ENCODE assay signal across 12 cellular contexts in genomic region chr17:50304781-50305404, GRCh38. TPM values are rescaled to one million over a fixed set of nuclear protein-coding genes. Genes with fewer than 3 reads are reported as not detected.
DNase-seq lines count a peak whose midpoint lies in the region; ATAC-seq and TF ChIP-seq lines count a peak whose summit lies in the region.
"Had no signal": no experiment of that assay in that cellular context is flagged by ENCODE, and none has a peak within 500 bp of the region (broad histone marks: within the 10 kb centered on the region; RNA-seq: fewer than 3 reads in every experiment).

No MANE protein-coding gene starts in this region.

- intact Hi-C loops in activated CD4-positive, alpha-beta memory T cell treated with anti-CD3 and anti-CD28 coated beads for 36 hours (cut with micrococcal nuclease): no loop called here
- intact Hi-C loops in activated T-helper 2 cell treated with anti-CD3 and anti-CD28 coated beads, Interferon-gamma antibody, Interleukin-2, Interleukin-4, amounts not matched to agents 10 μg/mL and 5 μg/mL and 100 μg/mL, durations not matched to agents 14 hours and 24 hours and 36 hours (cut with micrococcal nuclease): loop anchor here (5.0 kb wide), 1 partner anchor 42 kb away; the partner anchor contains the start of gene XYLT2
- intact Hi-C loops in right cardiac atrium (cut with DNase I) (no loop called here), stomach (cut with DNase I; ENCODE audit: low total_unique reads) (no loop called here)

- no peaks in the 10 kb centered on the region for H3K9me3 Mint-ChIP-seq in activated CD4-positive, alpha-beta memory T cell treated with anti-CD3 and anti-CD28 coated beads for 36 hours
- no peaks in the 10 kb centered on the region for H3K9me3 Mint-ChIP-seq in activated CD4-positive, alpha-beta memory T cell treated with anti-CD3 and anti-CD28 coated beads, Interleukin-2, amount 10 ng/mL, durations not matched to agents 7 days and 5 days
- H3K9me3 Mint-ChIP-seq in activated T-helper 2 cell treated with anti-CD3 and anti-CD28 coated beads, Interferon-gamma antibody, Interleukin-2, Interleukin-4, amounts not matched to agents 10 μg/mL and 5 μg/mL and 100 μg/mL, durations not matched to agents 14 hours and 24 hours and 36 hours: no peaks in the 10 kb centered on the region
- H3K9me3 Mint-ChIP-seq: T-helper 1 cell treated with Interleukin-12 subunit alpha and Interleukin-12 subunit beta and Interleukin-4 antibody, amounts not matched to agents 30 μg/mL and 1 μg/mL, for 36 hours had no signal

- peak; percentile 36 for DNase-seq in activated CD4-positive, alpha-beta memory T cell treated with anti-CD3 and anti-CD28 coated beads for 36 hours
- no peak for DNase-seq in activated CD4-positive, alpha-beta memory T cell treated with anti-CD3 and anti-CD28 coated beads, Interleukin-2, amount 10 ng/mL, durations not matched to agents 7 days and 5 days
- no peak for DNase-seq in activated T-helper 2 cell treated with anti-CD3 and anti-CD28 coated beads, Interferon-gamma antibody, Interleukin-2, Interleukin-4, amounts not matched to agents 10 μg/mL and 5 μg/mL and 100 μg/mL, durations not matched to agents 14 hours and 24 hours and 36 hours (ENCODE audit: low spot score)
- DNase-seq in right cardiac atrium (peak in 2 of 3 donors; percentile 68 to 76), stomach (peak; percentile 64), NCI-H82 treated with DMSO at 0.1 percent for 48 hours (lab: John Stamatoyannopoulos, UW; ENCODE audit: unreplicated experiment) (no peak), germinal center (ENCODE audit: low spot score) (no peak)
- DNase-seq: left colon; NCI-H1436 treated with DMSO at 0.1 percent for 48 hours; stimulated activated CD4-positive, alpha-beta T cell treated with anti-CD3 and anti-CD28 coated beads, Interleukin-2, amount 100 ng/mL, for 48 hours had no signal

- WGBS in right cardiac atrium: 26% methylated on average over 7 of the region's 7 CpGs
- WGBS in stomach, 5 donors: 6 to 17% (median 11%) methylated on average over 7 of the region's 7 CpGs

- H3K4me1 ChIP-seq in right cardiac atrium (ENCODE audit: control insufficient read depth, insufficient read depth, low read length): no peaks in the 10 kb centered on the region
- peaks cover 20 to 65% (median 31%) of the 10 kb centered on the region in 4 donors for H3K4me1 ChIP-seq in stomach

- no peak overlapping the region for H3K4me3 Mint-ChIP-seq in activated CD4-positive, alpha-beta memory T cell treated with anti-CD3 and anti-CD28 coated beads for 36 hours
- H3K4me3 Mint-ChIP-seq in activated CD4-positive, alpha-beta memory T cell treated with anti-CD3 and anti-CD28 coated beads, Interleukin-2, amount 10 ng/mL, durations not matched to agents 7 days and 5 days: no peak overlapping the region
- H3K4me3 Mint-ChIP-seq in activated T-helper 2 cell treated with anti-CD3 and anti-CD28 coated beads, Interferon-gamma antibody, Interleukin-2, Interleukin-4, amounts not matched to agents 10 μg/mL and 5 μg/mL and 100 μg/mL, durations not matched to agents 14 hours and 24 hours and 36 hours (ENCODE audit: low read depth): peak overlapping the region; percentile 40
- H3K4me3 Mint-ChIP-seq: T-helper 1 cell treated with Interleukin-12 subunit alpha and Interleukin-12 subunit beta and Interleukin-4 antibody, amounts not matched to agents 30 μg/mL and 1 μg/mL, for 36 hours had no signal

- H3K27me3 ChIP-seq in right cardiac atrium (ENCODE audit: control insufficient read depth, insufficient read depth): no peaks in the 10 kb centered on the region
- H3K27me3 ChIP-seq in stomach: no peaks in the 10 kb centered on the region

- H3K27ac ChIP-seq in right cardiac atrium (ENCODE audit: low read length): peak overlapping the region; percentile 4
- peak overlapping the region; percentile 83 to 88 (median 87) for H3K27ac ChIP-seq in stomach

- H3K27ac Mint-ChIP-seq in activated CD4-positive, alpha-beta memory T cell treated with anti-CD3 and anti-CD28 coated beads for 36 hours: peak overlapping the region; percentile 14
- H3K27ac Mint-ChIP-seq in activated CD4-positive, alpha-beta memory T cell treated with anti-CD3 and anti-CD28 coated beads, Interleukin-2, amount 10 ng/mL, durations not matched to agents 7 days and 5 days: no peak overlapping the region
- H3K27ac Mint-ChIP-seq in activated T-helper 2 cell treated with anti-CD3 and anti-CD28 coated beads, Interferon-gamma antibody, Interleukin-2, Interleukin-4, amounts not matched to agents 10 μg/mL and 5 μg/mL and 100 μg/mL, durations not matched to agents 14 hours and 24 hours and 36 hours: peak overlapping the region; percentile 99
- H3K27ac Mint-ChIP-seq: T-helper 1 cell treated with Interleukin-12 subunit alpha and Interleukin-12 subunit beta and Interleukin-4 antibody, amounts not matched to agents 30 μg/mL and 1 μg/mL, for 36 hours had no signal

- no peaks in the 10 kb centered on the region for H3K36me3 Mint-ChIP-seq in activated CD4-positive, alpha-beta memory T cell treated with anti-CD3 and anti-CD28 coated beads for 36 hours
- no peaks in the 10 kb centered on the region for H3K36me3 Mint-ChIP-seq in activated CD4-positive, alpha-beta memory T cell treated with anti-CD3 and anti-CD28 coated beads, Interleukin-2, amount 10 ng/mL, durations not matched to agents 7 days and 5 days (ENCODE audit: low read depth)
- H3K36me3 Mint-ChIP-seq in activated T-helper 2 cell treated with anti-CD3 and anti-CD28 coated beads, Interferon-gamma antibody, Interleukin-2, Interleukin-4, amounts not matched to agents 10 μg/mL and 5 μg/mL and 100 μg/mL, durations not matched to agents 14 hours and 24 hours and 36 hours (ENCODE audit: low read depth): no peaks in the 10 kb centered on the region

- peaks cover 39% of the 10 kb centered on the region for H3K4me1 Mint-ChIP-seq in activated CD4-positive, alpha-beta memory T cell treated with anti-CD3 and anti-CD28 coated beads for 36 hours (ENCODE audit: low read depth)
- H3K4me1 Mint-ChIP-seq in activated CD4-positive, alpha-beta memory T cell treated with anti-CD3 and anti-CD28 coated beads, Interleukin-2, amount 10 ng/mL, durations not matched to agents 7 days and 5 days: peaks cover 16% of the 10 kb centered on the region
- H3K4me1 Mint-ChIP-seq in activated T-helper 2 cell treated with anti-CD3 and anti-CD28 coated beads, Interferon-gamma antibody, Interleukin-2, Interleukin-4, amounts not matched to agents 10 μg/mL and 5 μg/mL and 100 μg/mL, durations not matched to agents 14 hours and 24 hours and 36 hours (ENCODE audit: low read depth): peaks cover 71% of the 10 kb centered on the region

- H3K27me3 Mint-ChIP-seq in activated CD4-positive, alpha-beta memory T cell treated with anti-CD3 and anti-CD28 coated beads for 36 hours: peaks cover 17% of the 10 kb centered on the region
- H3K27me3 Mint-ChIP-seq in activated CD4-positive, alpha-beta memory T cell treated with anti-CD3 and anti-CD28 coated beads, Interleukin-2, amount 10 ng/mL, durations not matched to agents 7 days and 5 days: no peaks in the 10 kb centered on the region
- H3K27me3 Mint-ChIP-seq in activated T-helper 2 cell treated with anti-CD3 and anti-CD28 coated beads, Interferon-gamma antibody, Interleukin-2, Interleukin-4, amounts not matched to agents 10 μg/mL and 5 μg/mL and 100 μg/mL, durations not matched to agents 14 hours and 24 hours and 36 hours (ENCODE audit: low read depth): no peaks in the 10 kb centered on the region

- peak; percentile 68 to 86 for ATAC-seq in right cardiac atrium
- ATAC-seq in HG02610 (IDR thresholded peaks at IDR 0.05; ENCODE audit: unreplicated experiment): no peak
- ATAC-seq: left colon had no signal

- no peaks in the 10 kb centered on the region for H3K9me3 ChIP-seq in right cardiac atrium (ENCODE audit: control insufficient read depth, low read length)
- no peaks in the 10 kb centered on the region for H3K9me3 ChIP-seq in stomach

- TF ChIP-seq CTCF in stomach (IDR thresholded peaks at IDR 0.05): no peak

- POLR2A ChIA-PET in activated CD4-positive, alpha-beta memory T cell treated with anti-CD3 and anti-CD28 coated beads for 36 hours (lab: Charles Lee): no interaction called here
- POLR2A ChIA-PET in activated CD4-positive, alpha-beta memory T cell treated with anti-CD3 and anti-CD28 coated beads, Interleukin-2, amount 10 ng/mL, durations not matched to agents 7 days and 5 days (lab: Charles Lee): no interaction called here

- TF ChIP-seq EP300 in stomach (IDR thresholded peaks at IDR 0.05): no peak

- TF ChIP-seq POLR2A in stomach (IDR thresholded peaks at IDR 0.05): no peak

- H3K4me3 ChIP-seq in right cardiac atrium (ENCODE audit: low read length): no peak overlapping the region
- H3K4me3 ChIP-seq in stomach: peak overlapping the region in 2 of 4 donors; percentile 10 to 12

- CTCF ChIA-PET in activated CD4-positive, alpha-beta memory T cell treated with anti-CD3 and anti-CD28 coated beads for 36 hours (lab: Charles Lee): interaction anchor here (1.1 to 1.7 kb wide), 2 partner anchors 8 to 104 kb away, joined by 3 to 6 read pairs; no protein-coding TSS in a partner anchor
- CTCF ChIA-PET in activated CD4-positive, alpha-beta memory T cell treated with anti-CD3 and anti-CD28 coated beads, Interleukin-2, amount 10 ng/mL, durations not matched to agents 7 days and 5 days (lab: Charles Lee): interaction anchor here (1.7 kb wide), 1 partner anchor 105 kb away, joined by 7 read pairs; no protein-coding TSS in a partner anchor

- no peaks in the 10 kb centered on the region for H3K36me3 ChIP-seq in stomach

RNA-seq across cellular contexts. Expression of gene TMEM92, which starts 30.6 kb away (rescaled TPM):
- total RNA-seq in activated CD4-positive, alpha-beta memory T cell treated with anti-CD3 and anti-CD28 coated beads for 36 hours: under 1 TPM in 1 of 2 experiments, not detected in 1; 0.07 TPM
- total RNA-seq in activated CD4-positive, alpha-beta memory T cell treated with anti-CD3 and anti-CD28 coated beads, Interleukin-2, amount 10 ng/mL, durations not matched to agents 7 days and 5 days: under 1 TPM in 1 of 2 experiments, not detected in 1; 0.08 TPM
- total RNA-seq in activated T-helper 2 cell treated with anti-CD3 and anti-CD28 coated beads, Interferon-gamma antibody, Interleukin-2, Interleukin-4, amounts not matched to agents 10 μg/mL and 5 μg/mL and 100 μg/mL, durations not matched to agents 14 hours and 24 hours and 36 hours: 1.5 and 1.6 TPM in 2 replicates
- not detected for total RNA-seq in right cardiac atrium
- not detected for polyA plus RNA-seq in right cardiac atrium
- total RNA-seq in stomach: 10 to 100 TPM in 3 of 5 donors, 1 to 10 TPM in 2; 2.7 to 24.9 (median 10.4) TPM
- polyA plus RNA-seq in stomach: 10 to 100 TPM in 2 of 3 donors, 1 to 10 TPM in 1; 9.7 to 16.3 (median 12.2) TPM

RNA-seq across cellular contexts. Expression of gene XYLT2, which starts 41.0 kb away (rescaled TPM):
- total RNA-seq in activated CD4-positive, alpha-beta memory T cell treated with anti-CD3 and anti-CD28 coated beads for 36 hours: 10 to 100 TPM; 41.3 to 43.3 TPM
- 10 to 100 TPM; 26.7 to 29.7 TPM for total RNA-seq in activated CD4-positive, alpha-beta memory T cell treated with anti-CD3 and anti-CD28 coated beads, Interleukin-2, amount 10 ng/mL, durations not matched to agents 7 days and 5 days
- total RNA-seq in activated T-helper 2 cell treated with anti-CD3 and anti-CD28 coated beads, Interferon-gamma antibody, Interleukin-2, Interleukin-4, amounts not matched to agents 10 μg/mL and 5 μg/mL and 100 μg/mL, durations not matched to agents 14 hours and 24 hours and 36 hours: 134 and 143 TPM in 2 replicates
- 10 to 100 TPM; 15.8 to 19.1 (median 18.3) TPM for total RNA-seq in right cardiac atrium
- polyA plus RNA-seq in right cardiac atrium: 13.2 TPM
- total RNA-seq in stomach: 100 to 1,000 TPM in 3 of 5 donors, 10 to 100 TPM in 2; 52.7 to 166 (median 121) TPM
- polyA plus RNA-seq in stomach: 100 to 1,000 TPM in 1 of 3 donors, 10 to 100 TPM in 2; 57.4 to 134 (median 72.5) TPM

Comparison
In these comparisons a context has a peak if more than half of its experiments do, and no peak if none do; other contexts are left out.
1. DNase-seq: peak in activated CD4-positive, alpha-beta memory T cell treated with anti-CD3 and anti-CD28 coated beads for 36 hours (single experiment), right cardiac atrium (2 of 3) and stomach (single experiment); none in activated CD4-positive, alpha-beta memory T cell treated with anti-CD3 and anti-CD28 coated beads, Interleukin-2, amount 10 ng/mL, durations not matched to agents 7 days and 5 days (single experiment), activated T-helper 2 cell treated with anti-CD3 and anti-CD28 coated beads, Interferon-gamma antibody, Interleukin-2, Interleukin-4, amounts not matched to agents 10 μg/mL and 5 μg/mL and 100 μg/mL, durations not matched to agents 14 hours and 24 hours and 36 hours (single experiment), NCI-H82 treated with DMSO at 0.1 percent for 48 hours (single experiment) and germinal center (single experiment).